ENCODE assay signal across 16 cellular contexts in genomic region chr16:22684282-22685161, GRCh38.
DNase-seq lines count a peak whose midpoint lies in the region; ATAC-seq and TF ChIP-seq lines count a peak whose summit lies in the region.
"Had no signal": no experiment of that assay in that cellular context is flagged by ENCODE, and none has a peak within 500 bp of the region (broad histone marks: within the 10 kb centered on the region; RNA-seq: fewer than 3 reads in every experiment).

No MANE protein-coding gene starts in this region.

- H3K4me1 Mint-ChIP-seq in endodermal cell (peaks cover 2% of the 10 kb centered on the region), T-cell (peaks cover 5 to 6% (median 6%) of the 10 kb centered on the region in 3 donors)

- TF ChIP-seq CTCF in fibroblast of mammary gland (conservative IDR thresholded peaks at IDR 0.05; ENCODE audit: control insufficient read depth, insufficient read depth, low read depth, low read length) (no peak), endodermal cell (conservative IDR thresholded peaks at IDR 0.05) (no peak)

- WGBS in endodermal cell (ENCODE audit: insufficient coverage in 1 of 2, insufficient read length in 1 of 2), 2 experiments: 92 to 96% methylated on average over 4 of the region's 4 CpGs

- no peaks in the 10 kb centered on the region for H3K4me1 ChIP-seq in endodermal cell (ENCODE audit: control insufficient read depth, insufficient read depth, low read length)

- H3K9me3 Mint-ChIP-seq in endodermal cell (peaks cover 17% of the 10 kb centered on the region), T-cell (peaks cover 3 to 12% (median 3%) of the 10 kb centered on the region in 3 donors)

- peak; percentile 36 for DNase-seq in ELR (ENCODE audit: low read depth)
- peak; percentile 52 for DNase-seq in M059J (ENCODE audit: low read depth)
- DNase-seq in fibroblast of mammary gland (ENCODE audit: low read depth): peak; percentile 52
- peak; percentile 30 for DNase-seq in renal cortical epithelial cell (ENCODE audit: low read depth)
- DNase-seq in endodermal cell: no peak
- no peak for DNase-seq in GDM1 (lab: John Stamatoyannopoulos, UW)
- no peak for DNase-seq in T-cell
- no peak for DNase-seq in stimulated activated naive CD8-positive, alpha-beta T cell treated with anti-CD3 and anti-CD28 coated beads, Interleukin-15, Interleukin-2, amounts not matched to agents 100 U/mL and 50 U/mL, for 24 hours
- DNase-seq: activated CD4-positive, alpha-beta T cell treated with anti-CD3 and anti-CD28 coated beads for 1 hour; activated naive CD4-positive, alpha-beta T cell treated with anti-CD3 and anti-CD28 coated beads, Interleukin-2, amount 50 U/mL, for 16 hours; dorsolateral prefrontal cortex; hypothalamus; NCI-H1092 treated with DMSO at 0.1 percent for 48 hours; NCI-H69 had no signal

- peaks cover 13% of the 10 kb centered on the region for H3K9me3 ChIP-seq in endodermal cell (ENCODE audit: control insufficient read depth, low read length)

- CTCF ChIA-PET in T-cell (lab: Charles Lee): interaction anchor here (0.6 to 1.0 kb wide), 2 partner anchors 14 to 16 kb away, joined by 3 to 7 read pairs; no protein-coding TSS in a partner anchor

- H3K4me3 ChIP-seq in fibroblast of mammary gland (ENCODE audit: control insufficient read depth, low read depth, low read length) (no peak overlapping the region), endodermal cell (ENCODE audit: low read length) (no peak overlapping the region)
- H3K4me3 ChIP-seq: dorsolateral prefrontal cortex had no signal

- H3K27me3 Mint-ChIP-seq in endodermal cell (ENCODE audit: insufficient read depth): peaks cover 2% of the 10 kb centered on the region
- peaks cover 12 to 22% of the 10 kb centered on the region in 2 donors for H3K27me3 Mint-ChIP-seq in T-cell

- H3K9ac ChIP-seq in endodermal cell (ENCODE audit: extremely low read depth, low read length, poor library complexity, severe bottlenecking): no peak overlapping the region

- no peaks in the 10 kb centered on the region for H3K36me3 ChIP-seq in endodermal cell (ENCODE audit: control insufficient read depth, insufficient read depth, low read length)

- H3K27me3 ChIP-seq in endodermal cell (ENCODE audit: control insufficient read depth, insufficient read depth, low read length, poor library complexity, severe bottlenecking): no peaks in the 10 kb centered on the region

- H3K36me3 Mint-ChIP-seq in endodermal cell (ENCODE audit: low read depth) (no peaks in the 10 kb centered on the region), T-cell (no peaks in the 10 kb centered on the region)

- ATAC-seq in T-cell (replicated peaks in 1 of 4): no peak
- no peak for ATAC-seq in stimulated activated naive CD8-positive, alpha-beta T cell treated with anti-CD3 and anti-CD28 coated beads, Interleukin-15, Interleukin-2, amounts not matched to agents 100 U/mL and 50 U/mL, for 24 hours
- ATAC-seq: SK-N-SH treated with all-trans-retinoic acid at 6 μM for 48 hours had no signal

- H3K27ac ChIP-seq in endodermal cell (ENCODE audit: low read depth, low read length): no peak overlapping the region
- H3K27ac ChIP-seq: HL-60 had no signal

- H3K27ac Mint-ChIP-seq in endodermal cell (no peak overlapping the region), T-cell (no peak overlapping the region)

- H3K4me3 Mint-ChIP-seq in endodermal cell (no peak overlapping the region), T-cell (no peak overlapping the region)

- POLR2A ChIA-PET in T-cell (lab: Charles Lee): no interaction called here

Comparison
In these comparisons a context has a peak if more than half of its experiments do, and no peak if none do; other contexts are left out.
1. DNase-seq: peak in ELR (single experiment), M059J (single experiment), fibroblast of mammary gland (single experiment) and renal cortical epithelial cell (single experiment); none in endodermal cell (single experiment), GDM1 (single experiment), T-cell (0 of 34) and stimulated activated naive CD8-positive, alpha-beta T cell treated with anti-CD3 and anti-CD28 coated beads, Interleukin-15, Interleukin-2, amounts not matched to agents 100 U/mL and 50 U/mL, for 24 hours (single experiment).